Comparison of ENCODE assay signal across 15 cellular contexts in genomic region chr9:114855488-114855887, GRCh38.
"Had no signal": no experiment of that assay in that cellular context is flagged by ENCODE, and none has a peak within 500 bp of the region (broad histone marks: within the 10 kb centered on the region; RNA-seq: fewer than 3 reads in every experiment).

No MANE protein-coding gene starts in this region.

- H3K4me1 ChIP-seq: left ventricle myocardium inferior, right lobe of liver had no signal

- ATAC-seq: activated naive CD4-positive, alpha-beta T cell treated with anti-CD3 and anti-CD28 coated beads, Interleukin-2, amount 50 U/mL, for 72 hours; right lobe of liver; stimulated activated effector memory CD8-positive, alpha-beta T cell treated with anti-CD3 and anti-CD28 coated beads, Interleukin-12 subunit alpha, Interleukin-12 subunit beta, amount 100 ng/mL, for 72 hours; T-cell had no signal

- H3K36me3 ChIP-seq: left ventricle myocardium inferior, right lobe of liver, thoracic aorta, upper lobe of left lung had no signal

- H3K27me3 Mint-ChIP-seq: T-cell had no signal

- H3K9me3 ChIP-seq: left ventricle myocardium inferior, right lobe of liver, thoracic aorta, upper lobe of left lung had no signal

- H3K36me3 Mint-ChIP-seq: stimulated activated effector memory CD8-positive, alpha-beta T cell treated with anti-CD3 and anti-CD28 coated beads, Interleukin-12 subunit alpha, Interleukin-12 subunit beta, amount 100 ng/mL, for 72 hours; T-cell had no signal

- H3K4me3 ChIP-seq: dorsolateral prefrontal cortex, left ventricle myocardium inferior, right lobe of liver, thoracic aorta, upper lobe of left lung had no signal

- H3K4me1 Mint-ChIP-seq: activated B cell treated with CpG ODN at 0.5 μM for 24 hours, immature natural killer cell had no signal

- DNase-seq: activated B cell treated with CpG ODN at 0.5 μM for 24 hours; activated CD4-positive, alpha-beta T cell treated with anti-CD3 and anti-CD28 coated beads, Interleukin-2, amount 10 ng/mL, durations not matched to agents 24 days and 14 days; activated CD8-positive, alpha-beta memory T cell treated with anti-CD3 and anti-CD28 coated beads, Interleukin-2, amount 50 U/mL, for 4 hours; activated gamma-delta T cell treated with Interleukin-2 at 50 U/mL for 16 hours; immature natural killer cell; left ventricle myocardium inferior; nephron progenitor cell; right lobe of liver; stimulated activated CD4-positive, alpha-beta T cell treated with anti-CD3 and anti-CD28 coated beads, Interleukin-4, amount 100 ng/mL, for 24 hours; T-cell; upper lobe of left lung had no signal

- H3K27me3 ChIP-seq: dorsolateral prefrontal cortex, right lobe of liver, upper lobe of left lung had no signal

- H3K9me3 Mint-ChIP-seq: activated B cell treated with CpG ODN at 0.5 μM for 24 hours; immature natural killer cell; nephron progenitor cell; stimulated activated effector memory CD8-positive, alpha-beta T cell treated with anti-CD3 and anti-CD28 coated beads, Interleukin-12 subunit alpha, Interleukin-12 subunit beta, amount 100 ng/mL, for 72 hours had no signal

- H3K27ac Mint-ChIP-seq: activated B cell treated with CpG ODN at 0.5 μM for 24 hours; activated CD4-positive, alpha-beta T cell treated with anti-CD3 and anti-CD28 coated beads, Interleukin-2, amount 10 ng/mL, durations not matched to agents 24 days and 14 days; activated naive CD4-positive, alpha-beta T cell treated with anti-CD3 and anti-CD28 coated beads, Interleukin-2, amount 50 U/mL, for 72 hours; immature natural killer cell; nephron progenitor cell; stimulated activated effector memory CD8-positive, alpha-beta T cell treated with anti-CD3 and anti-CD28 coated beads, Interleukin-12 subunit alpha, Interleukin-12 subunit beta, amount 100 ng/mL, for 72 hours; T-cell had no signal

- H3K4me3 Mint-ChIP-seq: activated B cell treated with CpG ODN at 0.5 μM for 24 hours; activated CD4-positive, alpha-beta T cell treated with anti-CD3 and anti-CD28 coated beads, Interleukin-2, amount 10 ng/mL, durations not matched to agents 24 days and 14 days; immature natural killer cell; nephron progenitor cell; stimulated activated effector memory CD8-positive, alpha-beta T cell treated with anti-CD3 and anti-CD28 coated beads, Interleukin-12 subunit alpha, Interleukin-12 subunit beta, amount 100 ng/mL, for 72 hours; T-cell had no signal
